ENCODE assay signal across 2 cellular contexts in the genomic region with DNA sequence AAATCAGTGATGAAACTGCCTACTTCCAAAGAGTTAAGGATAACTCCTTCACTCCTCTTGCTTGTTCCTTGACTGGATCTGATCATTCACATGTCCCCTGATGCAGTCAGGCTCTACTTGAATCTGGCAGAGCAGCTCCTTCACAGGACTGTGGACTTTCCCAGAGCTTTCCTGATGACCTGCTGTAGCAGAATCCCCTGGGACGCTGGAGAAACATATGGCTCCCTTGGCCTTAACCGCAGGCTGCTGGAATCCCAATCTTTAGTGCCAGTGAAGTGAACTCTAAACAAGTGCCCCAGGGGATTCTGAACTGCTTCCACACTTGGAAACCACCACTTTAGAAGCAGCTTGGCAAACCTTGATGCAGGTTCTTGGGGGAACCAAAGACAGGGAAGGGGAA.
TF ChIP-seq lines count a peak whose summit lies in the region.

No MANE protein-coding gene starts in this region.

TF ChIP-seq in IMR-90, 13 proteins besides CTCF, POLR2A, EP300 and RAD21:
- TF ChIP-seq NFE2L2 (IDR thresholded peaks at IDR 0.05; ENCODE audit: low read depth, low read length) = no peak
- TF ChIP-seq RFX5 (IDR thresholded peaks at IDR 0.05; ENCODE audit: low read depth, low read length) = no peak
- no peak for TF ChIP-seq BHLHE40 (IDR thresholded peaks at IDR 0.05; ENCODE audit: low read depth, low read length)
- TF ChIP-seq, protein P1, sequence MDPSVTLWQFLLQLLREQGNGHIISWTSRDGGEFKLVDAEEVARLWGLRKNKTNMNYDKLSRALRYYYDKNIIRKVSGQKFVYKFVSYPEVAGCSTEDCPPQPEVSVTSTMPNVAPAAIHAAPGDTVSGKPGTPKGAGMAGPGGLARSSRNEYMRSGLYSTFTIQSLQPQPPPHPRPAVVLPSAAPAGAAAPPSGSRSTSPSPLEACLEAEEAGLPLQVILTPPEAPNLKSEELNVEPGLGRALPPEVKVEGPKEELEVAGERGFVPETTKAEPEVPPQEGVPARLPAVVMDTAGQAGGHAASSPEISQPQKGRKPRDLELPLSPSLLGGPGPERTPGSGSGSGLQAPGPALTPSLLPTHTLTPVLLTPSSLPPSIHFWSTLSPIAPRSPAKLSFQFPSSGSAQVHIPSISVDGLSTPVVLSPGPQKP (IDR thresholded peaks at IDR 0.05; ENCODE audit: borderline replicate concordance, low read depth, low read length) = no peak
- TF ChIP-seq RCOR1 (IDR thresholded peaks at IDR 0.05; ENCODE audit: insufficient replicate concordance, low read length) = no peak
- no peak for TF ChIP-seq MXI1 (IDR thresholded peaks at IDR 0.05; ENCODE audit: borderline replicate concordance, low read depth, low read length)
- TF ChIP-seq CEBPB (IDR thresholded peaks at IDR 0.05; ENCODE audit: low read depth, low read length) = no peak
- TF ChIP-seq, protein P2, sequence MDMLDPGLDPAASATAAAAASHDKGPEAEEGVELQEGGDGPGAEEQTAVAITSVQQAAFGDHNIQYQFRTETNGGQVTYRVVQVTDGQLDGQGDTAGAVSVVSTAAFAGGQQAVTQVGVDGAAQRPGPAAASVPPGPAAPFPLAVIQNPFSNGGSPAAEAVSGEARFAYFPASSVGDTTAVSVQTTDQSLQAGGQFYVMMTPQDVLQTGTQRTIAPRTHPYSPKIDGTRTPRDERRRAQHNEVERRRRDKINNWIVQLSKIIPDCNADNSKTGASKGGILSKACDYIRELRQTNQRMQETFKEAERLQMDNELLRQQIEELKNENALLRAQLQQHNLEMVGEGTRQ (IDR thresholded peaks at IDR 0.05; ENCODE audit: low read depth, low read length) = no peak
- TF ChIP-seq MAZ (IDR thresholded peaks at IDR 0.05; ENCODE audit: borderline replicate concordance, low read depth, low read length) = no peak
- no peak for TF ChIP-seq CHD1 (IDR thresholded peaks at IDR 0.05; ENCODE audit: low read depth, low read length)
- TF ChIP-seq SMC3 (IDR thresholded peaks at IDR 0.05; ENCODE audit: low read depth, low read length) = no peak
- no peak for TF ChIP-seq FOS (IDR thresholded peaks at IDR 0.05; ENCODE audit: low read depth, low read length)
- no peak for TF ChIP-seq MAFK (IDR thresholded peaks at IDR 0.05; ENCODE audit: low read depth, low read length)

TF ChIP-seq in H1, 55 proteins besides CTCF, POLR2A, EP300 and RAD21:
- TF ChIP-seq POLR2AphosphoS5 (IDR thresholded peaks at IDR 0.05; ENCODE audit: low read depth, low read length) (no peak), SP2 (IDR thresholded peaks at IDR 0.05; ENCODE audit: low read length) (no peak), ASH2L (IDR thresholded peaks at IDR 0.05; ENCODE audit: low read length) (no peak), TBP (IDR thresholded peaks at IDR 0.05; ENCODE audit: low read depth, low read length) (no peak), BCL11A (IDR thresholded peaks at IDR 0.05; ENCODE audit: low read depth in 2 of 2, low read length in 2 of 2) (no peak), RXRA (IDR thresholded peaks at IDR 0.05; ENCODE audit: insufficient read depth, low read depth, low read length) (no peak), TAF7 (optimal IDR thresholded peaks at IDR 0.05; ENCODE audit: borderline replicate concordance, low read depth, low read length) (no peak), JUND (IDR thresholded peaks at IDR 0.05; ENCODE audit: low read length) (no peak), SIRT6 (IDR thresholded peaks at IDR 0.05; ENCODE audit: low read length) (no peak), YY1 (IDR thresholded peaks at IDR 0.05; ENCODE audit: low read depth, low read length) (no peak), TAF1 (IDR thresholded peaks at IDR 0.05; ENCODE audit: low read depth, low read length) (no peak), GABPA (IDR thresholded peaks at IDR 0.05; ENCODE audit: borderline replicate concordance, insufficient read depth, low read length) (no peak)
- TF ChIP-seq, protein P3, sequence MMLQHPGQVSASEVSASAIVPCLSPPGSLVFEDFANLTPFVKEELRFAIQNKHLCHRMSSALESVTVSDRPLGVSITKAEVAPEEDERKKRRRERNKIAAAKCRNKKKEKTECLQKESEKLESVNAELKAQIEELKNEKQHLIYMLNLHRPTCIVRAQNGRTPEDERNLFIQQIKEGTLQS (IDR thresholded peaks at IDR 0.05; ENCODE audit: insufficient read depth, low read depth, low read length) = no peak
